10 cellular contexts compared by ENCODE assay signal in genomic region chr14:104746071-104746545, GRCh38. TPM values are rescaled to one million over a fixed set of nuclear protein-coding genes. Genes with fewer than 3 reads are reported as not detected.
DNase-seq lines count a peak whose midpoint lies in the region; ATAC-seq and TF ChIP-seq lines count a peak whose summit lies in the region.
"Had no signal": no experiment of that assay in that cellular context is flagged by ENCODE, and none has a peak within 500 bp of the region (broad histone marks: within the 10 kb centered on the region; RNA-seq: fewer than 3 reads in every experiment).

No MANE protein-coding gene starts in this region.

- no peak overlapping the region for H3K4me3 Mint-ChIP-seq in activated CD8-positive, alpha-beta T cell treated with anti-CD3 and anti-CD28 coated beads, Interleukin-2, amount 10 ng/mL, durations not matched to agents 7 days and 5 days
- H3K4me3 Mint-ChIP-seq: naive B cell had no signal

- TF ChIP-seq CTCF in GM10248 (IDR thresholded peaks at IDR 0.05; ENCODE audit: control extremely low read depth, extremely low read depth, low read depth, missing control alignments) = no peak

- POLR2A ChIA-PET in activated CD8-positive, alpha-beta T cell treated with anti-CD3 and anti-CD28 coated beads, Interleukin-2, amount 10 ng/mL, durations not matched to agents 7 days and 5 days (lab: Charles Lee) = no interaction called here
- POLR2A ChIA-PET in GM10248 (lab: Yijun Ruan, JAX) = no interaction called here

- peak; percentile 48 for ATAC-seq in activated CD8-positive, alpha-beta T cell treated with anti-CD3 and anti-CD28 coated beads, Interleukin-2, amount 10 ng/mL, durations not matched to agents 7 days and 5 days

- peaks cover 33% of the 10 kb centered on the region for H3K4me1 Mint-ChIP-seq in activated CD8-positive, alpha-beta T cell treated with anti-CD3 and anti-CD28 coated beads, Interleukin-2, amount 10 ng/mL, durations not matched to agents 7 days and 5 days (ENCODE audit: low read depth)

- no peaks in the 10 kb centered on the region for H3K27me3 ChIP-seq in layer of hippocampus (ENCODE audit: control insufficient read depth, insufficient read depth, low read length)
- H3K27me3 ChIP-seq: cardiac muscle cell had no signal

- peak overlapping the region; percentile 39 for H3K27ac ChIP-seq in layer of hippocampus (ENCODE audit: low read depth, low read length)
- H3K27ac ChIP-seq in substantia nigra (ENCODE audit: low read depth, low read length, poor library complexity, severe bottlenecking) = peak overlapping the region; percentile 6
- H3K27ac ChIP-seq: cardiac muscle cell had no signal

- peaks cover 2% of the 10 kb centered on the region for H3K36me3 Mint-ChIP-seq in activated CD8-positive, alpha-beta T cell treated with anti-CD3 and anti-CD28 coated beads, Interleukin-2, amount 10 ng/mL, durations not matched to agents 7 days and 5 days (ENCODE audit: low read depth)
- H3K36me3 Mint-ChIP-seq: naive B cell had no signal

- CTCF ChIA-PET in activated CD8-positive, alpha-beta T cell treated with anti-CD3 and anti-CD28 coated beads, Interleukin-2, amount 10 ng/mL, durations not matched to agents 7 days and 5 days (lab: Charles Lee) = no interaction called here
- CTCF ChIA-PET in GM10248 (lab: Yijun Ruan, JAX) = no interaction called here

- H3K27ac Mint-ChIP-seq in activated CD8-positive, alpha-beta T cell treated with anti-CD3 and anti-CD28 coated beads, Interleukin-2, amount 10 ng/mL, durations not matched to agents 7 days and 5 days = peak overlapping the region; percentile 79
- H3K27ac Mint-ChIP-seq: naive B cell had no signal

- H3K27me3 Mint-ChIP-seq in activated CD8-positive, alpha-beta T cell treated with anti-CD3 and anti-CD28 coated beads, Interleukin-2, amount 10 ng/mL, durations not matched to agents 7 days and 5 days (ENCODE audit: low read depth) = no peaks in the 10 kb centered on the region
- H3K27me3 Mint-ChIP-seq: naive B cell had no signal

- peak; percentile 50 to 54 for DNase-seq in activated CD4-positive, alpha-beta T cell treated with anti-CD3 and anti-CD28 coated beads, Interleukin-2, amount 50 U/mL, for 48 hours
- no peak for DNase-seq in activated CD4-positive, alpha-beta T cell treated with anti-CD3 and anti-CD28 coated beads, Interleukin-2, amount 50 U/mL, for 1 hour
- peak; percentile 41 for DNase-seq in activated CD8-positive, alpha-beta T cell treated with anti-CD3 and anti-CD28 coated beads, Interleukin-2, amount 10 ng/mL, durations not matched to agents 7 days and 5 days
- no peak for DNase-seq in substantia nigra (lab: John Stamatoyannopoulos, UW)
- DNase-seq in retina = no peak
- no peak for DNase-seq in GM10248 (ENCODE audit: extremely low spot score)
- DNase-seq in DMS79 treated with DMSO at 0.1 percent for 48 hours (lab: John Stamatoyannopoulos, UW) = no peak
- DNase-seq: naive B cell had no signal

- no peaks in the 10 kb centered on the region for H3K9me3 Mint-ChIP-seq in activated CD8-positive, alpha-beta T cell treated with anti-CD3 and anti-CD28 coated beads, Interleukin-2, amount 10 ng/mL, durations not matched to agents 7 days and 5 days (ENCODE audit: insufficient read depth)
- H3K9me3 Mint-ChIP-seq: naive B cell had no signal

RNA-seq across cellular contexts. Expression of gene SIVA1, which starts 6.8 kb away (rescaled TPM):
- 100 to 1,000 TPM; 175 to 186 TPM for total RNA-seq in activated CD8-positive, alpha-beta T cell treated with anti-CD3 and anti-CD28 coated beads, Interleukin-2, amount 10 ng/mL, durations not matched to agents 7 days and 5 days

RNA-seq across cellular contexts. Expression of gene ADSS1, which starts 22.1 kb away (rescaled TPM):
- total RNA-seq in activated CD8-positive, alpha-beta T cell treated with anti-CD3 and anti-CD28 coated beads, Interleukin-2, amount 10 ng/mL, durations not matched to agents 7 days and 5 days = 1 to 10 TPM; 1.8 TPM

RNA-seq across cellular contexts. Expression of gene AKT1, which starts 49.4 kb away (rescaled TPM):
- 100 to 1,000 TPM; 217 to 222 TPM for total RNA-seq in activated CD8-positive, alpha-beta T cell treated with anti-CD3 and anti-CD28 coated beads, Interleukin-2, amount 10 ng/mL, durations not matched to agents 7 days and 5 days

RNA-seq across cellular contexts. Expression of gene ZBTB42, which starts 54.8 kb away (rescaled TPM):
- total RNA-seq in activated CD8-positive, alpha-beta T cell treated with anti-CD3 and anti-CD28 coated beads, Interleukin-2, amount 10 ng/mL, durations not matched to agents 7 days and 5 days = 1 to 10 TPM; 5.3 TPM

RNA-seq across cellular contexts. Expression of gene INF2, which starts 56.7 kb away (rescaled TPM):
- 100 to 1,000 TPM; 155 to 159 TPM for total RNA-seq in activated CD8-positive, alpha-beta T cell treated with anti-CD3 and anti-CD28 coated beads, Interleukin-2, amount 10 ng/mL, durations not matched to agents 7 days and 5 days

Comparison
In these comparisons a context has a peak if more than half of its experiments do, and no peak if none do; other contexts are left out.
1. DNase-seq: peak in activated CD4-positive, alpha-beta T cell treated with anti-CD3 and anti-CD28 coated beads, Interleukin-2, amount 50 U/mL, for 48 hours (2 of 2) and activated CD8-positive, alpha-beta T cell treated with anti-CD3 and anti-CD28 coated beads, Interleukin-2, amount 10 ng/mL, durations not matched to agents 7 days and 5 days (single experiment); none in activated CD4-positive, alpha-beta T cell treated with anti-CD3 and anti-CD28 coated beads, Interleukin-2, amount 50 U/mL, for 1 hour (single experiment), substantia nigra (0 of 49), retina (single experiment), GM10248 (single experiment) and DMS79 treated with DMSO at 0.1 percent for 48 hours (single experiment).